In genomic region chr12:87778065-87778464, GRCh38 we compare ENCODE assay signal across 9 cellular contexts.
"Had no signal": no experiment of that assay in that cellular context is flagged by ENCODE, and none has a peak within 500 bp of the region (broad histone marks: within the 10 kb centered on the region; RNA-seq: fewer than 3 reads in every experiment).

No MANE protein-coding gene starts in this region.

- H3K27ac ChIP-seq: GM23248, KMS-11 had no signal

- H3K4me3 ChIP-seq: GM23248 had no signal

- H3K4me2 ChIP-seq: KMS-11 had no signal

- H3K9ac ChIP-seq: GM23248, KMS-11 had no signal

- DNase-seq: GM23248, H9, HCEC 1CT, Karpas-422, KBM-7 had no signal

- H2AFZ ChIP-seq: GM23248 had no signal

- FAIRE-seq: H1, H54, HTR-8/SVneo had no signal
